In the genomic region with DNA sequence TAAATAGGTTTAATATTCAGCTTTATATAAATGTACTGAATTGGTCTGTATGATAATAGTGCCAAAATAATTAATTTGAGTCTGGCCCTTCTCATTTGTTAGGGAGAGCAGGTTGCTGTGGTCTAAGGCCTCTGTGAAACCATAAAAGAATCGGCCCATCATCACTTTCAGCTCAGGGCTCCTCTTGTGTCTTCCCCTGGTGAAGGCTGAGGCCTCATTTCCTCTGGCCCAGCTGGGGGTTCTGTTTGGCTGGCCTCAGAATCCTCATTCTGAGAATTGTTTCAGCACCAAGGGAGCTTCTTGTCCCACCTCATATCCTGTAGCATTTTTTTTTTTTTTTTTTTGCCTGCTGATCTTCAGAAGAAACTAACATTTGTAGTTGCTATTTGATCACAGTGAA, we compare ENCODE assay signal across 19 cellular contexts.
DNase-seq lines count a peak whose midpoint lies in the region; ATAC-seq and TF ChIP-seq lines count a peak whose summit lies in the region.
"Had no signal": no experiment of that assay in that cellular context is flagged by ENCODE, and none has a peak within 500 bp of the region (broad histone marks: within the 10 kb centered on the region; RNA-seq: fewer than 3 reads in every experiment).

No MANE protein-coding gene starts in this region.

- H4K20me1 ChIP-seq in OCI-LY3 (ENCODE audit: insufficient read depth, low read length): no peaks in the 10 kb centered on the region

- H3K27ac Mint-ChIP-seq in endodermal cell: no peak overlapping the region
- H3K27ac Mint-ChIP-seq: CD8-positive, alpha-beta memory T cell; IgD-negative memory B cell had no signal

- H3K4me3 ChIP-seq in GM12865 (ENCODE audit: low read depth, low read length): no peak overlapping the region
- H3K4me3 ChIP-seq in OCI-LY3 (ENCODE audit: low read length): peak overlapping the region; percentile 1; the same call in 1 of the 2 replicates
- H3K4me3 ChIP-seq in endodermal cell (ENCODE audit: low read length): no peak overlapping the region
- H3K4me3 ChIP-seq in neuronal stem cell (ENCODE audit: low read length in 2 of 2): no peak overlapping the region

- ATAC-seq in GM18498 (IDR thresholded peaks at IDR 0.05; ENCODE audit: unreplicated experiment): no peak
- no peak for ATAC-seq in HG03108 (IDR thresholded peaks at IDR 0.05; ENCODE audit: unreplicated experiment)

- 33 to 71% methylated on average over 1 of the region's 1 CpG for WGBS in endodermal cell (ENCODE audit: insufficient coverage in 1 of 2, insufficient read length in 1 of 2), 2 experiments
- WGBS in neuronal stem cell (ENCODE audit: extremely low coverage in 2 of 2, insufficient read length in 2 of 2, insufficient replicate concordance in 1 of 2), 2 donors: no CpG with 5 or more reads among the region's 1 CpG

- H3K27me3 Mint-ChIP-seq in endodermal cell (ENCODE audit: insufficient read depth): no peaks in the 10 kb centered on the region
- H3K27me3 Mint-ChIP-seq: CD8-positive, alpha-beta memory T cell; IgD-negative memory B cell had no signal

- H3K27ac ChIP-seq in OCI-LY3 (ENCODE audit: low read length): peak overlapping the region; percentile 23
- H3K27ac ChIP-seq in endodermal cell (ENCODE audit: low read depth, low read length): no peak overlapping the region
- H3K27ac ChIP-seq in neuronal stem cell (replicated peaks; ENCODE audit: low read length): no peak overlapping the region
- H3K27ac ChIP-seq: C4-2B had no signal

- peak; percentile 66 for DNase-seq in GM12865 (ENCODE audit: low read depth)
- DNase-seq in endodermal cell: peak; percentile 73
- DNase-seq in neuronal stem cell (ENCODE audit: low spot score): no peak
- no peak for DNase-seq in GM10248 (ENCODE audit: extremely low spot score)
- no peak for DNase-seq in AG08396 (ENCODE audit: low spot score)
- DNase-seq: Calu3; CD8-positive, alpha-beta memory T cell; Karpas-422; NCI-H1694; NCI-H2081 treated with DMSO at 0.1 percent for 48 hours; NCI-H524 treated with DMSO at 0.1 percent for 48 hours; NCI-H82; Right ventricle myocardium superior; SW 1271 had no signal

- H2BK15ac ChIP-seq in neuronal stem cell (ENCODE audit: low read length): no peak overlapping the region

- peak overlapping the region; percentile 23 for H3K9ac ChIP-seq in OCI-LY3 (ENCODE audit: low read length)
- no peak overlapping the region for H3K9ac ChIP-seq in endodermal cell (ENCODE audit: extremely low read depth, low read length, poor library complexity, severe bottlenecking)
- no peak overlapping the region for H3K9ac ChIP-seq in neuronal stem cell (ENCODE audit: low read depth, low read length, poor library complexity)

- H3K4me1 Mint-ChIP-seq in endodermal cell: peaks cover 10% of the 10 kb centered on the region
- H3K4me1 Mint-ChIP-seq: CD8-positive, alpha-beta memory T cell had no signal

- H3K4me1 ChIP-seq in OCI-LY3 (ENCODE audit: low read length): peaks cover 59% of the 10 kb centered on the region
- no peaks in the 10 kb centered on the region for H3K4me1 ChIP-seq in endodermal cell (ENCODE audit: control insufficient read depth, insufficient read depth, low read length)
- H3K4me1 ChIP-seq in neuronal stem cell (ENCODE audit: control insufficient read depth in 2 of 2, insufficient read depth in 1 of 2, low read depth in 1 of 2, low read length in 2 of 2): peaks cover 3 to 9% of the 10 kb centered on the region in 2 donors

- H3K9me3 Mint-ChIP-seq in endodermal cell: no peaks in the 10 kb centered on the region
- H3K9me3 Mint-ChIP-seq: CD8-positive, alpha-beta memory T cell; IgD-negative memory B cell had no signal

- H3K18ac ChIP-seq in neuronal stem cell (ENCODE audit: low read length): no peak overlapping the region

- H4K8ac ChIP-seq in neuronal stem cell (ENCODE audit: low read depth, low read length): no peak overlapping the region

- POLR2A ChIA-PET in GM10248 (lab: Yijun Ruan, JAX): no interaction called here

- no peak overlapping the region for H2BK12ac ChIP-seq in neuronal stem cell (ENCODE audit: low read length)

- H3K4me3 Mint-ChIP-seq in endodermal cell: no peak overlapping the region
- H3K4me3 Mint-ChIP-seq: CD8-positive, alpha-beta memory T cell; IgD-negative memory B cell had no signal

- H3K4ac ChIP-seq in neuronal stem cell (ENCODE audit: low read length): no peak overlapping the region

- H3K79me1 ChIP-seq in neuronal stem cell (ENCODE audit: low read depth, low read length): no peaks in the 10 kb centered on the region

- H3K14ac ChIP-seq in neuronal stem cell (ENCODE audit: low read length): no peak overlapping the region

- H2BK5ac ChIP-seq in neuronal stem cell (ENCODE audit: low read length): no peak overlapping the region

- H3K36me3 ChIP-seq in OCI-LY3 (replicated peaks; ENCODE audit: low read depth, low read length): no peaks in the 10 kb centered on the region
- H3K36me3 ChIP-seq in endodermal cell (ENCODE audit: control insufficient read depth, insufficient read depth, low read length): no peaks in the 10 kb centered on the region
- no peaks in the 10 kb centered on the region for H3K36me3 ChIP-seq in neuronal stem cell (replicated peaks in 1 of 2; ENCODE audit: control insufficient read depth in 2 of 2, insufficient read depth in 2 of 2, low read length in 2 of 2)

- H3K23ac ChIP-seq in neuronal stem cell (ENCODE audit: low read depth, low read length, poor library complexity): no peak overlapping the region

- H2AK5ac ChIP-seq in neuronal stem cell (ENCODE audit: low read depth, low read length): no peak overlapping the region

- CTCF ChIA-PET in GM10248 (lab: Yijun Ruan, JAX): no interaction called here

- no peak for TF ChIP-seq CTCF in GM12865 (IDR thresholded peaks at IDR 0.05; ENCODE audit: insufficient read depth, low read depth, low read length, missing control alignments)
- TF ChIP-seq CTCF in OCI-LY3 (IDR thresholded peaks at IDR 0.05; ENCODE audit: low read depth, low read length): no peak
- no peak for TF ChIP-seq CTCF in endodermal cell (conservative IDR thresholded peaks at IDR 0.05)
- no peak for TF ChIP-seq CTCF in GM10248 (IDR thresholded peaks at IDR 0.05; ENCODE audit: control extremely low read depth, extremely low read depth, low read depth, missing control alignments)

- H3K9me3 ChIP-seq in OCI-LY3 (ENCODE audit: insufficient read depth, low read length) (no peaks in the 10 kb centered on the region), endodermal cell (ENCODE audit: control insufficient read depth, low read length) (no peaks in the 10 kb centered on the region), neuronal stem cell (replicated peaks in 1 of 2; ENCODE audit: control insufficient read depth in 2 of 2, insufficient read depth in 1 of 2, low read depth in 1 of 2, low read length in 2 of 2) (no peaks in the 10 kb centered on the region)

- H4K91ac ChIP-seq in neuronal stem cell (ENCODE audit: low read depth, low read length, poor library complexity): no peak overlapping the region

- peak overlapping the region; percentile 44 for H3K4me2 ChIP-seq in OCI-LY3 (ENCODE audit: low read length)
- H3K4me2 ChIP-seq in neuronal stem cell (ENCODE audit: insufficient read depth, low read length, poor library complexity, severe bottlenecking): no peak overlapping the region

- H2AFZ ChIP-seq in OCI-LY3 (ENCODE audit: low read depth, low read length): peak overlapping the region; percentile 59
- H2AFZ ChIP-seq in neuronal stem cell (ENCODE audit: low read length): peak overlapping the region; percentile 73

- no peaks in the 10 kb centered on the region for H3K27me3 ChIP-seq in OCI-LY3 (ENCODE audit: low read depth, low read length)
- H3K27me3 ChIP-seq in endodermal cell (ENCODE audit: control insufficient read depth, insufficient read depth, low read length, poor library complexity, severe bottlenecking): no peaks in the 10 kb centered on the region
- H3K27me3 ChIP-seq in neuronal stem cell (ENCODE audit: control insufficient read depth in 3 of 3, insufficient read depth in 3 of 3, low read depth in 1 of 3, low read length in 3 of 3): no peaks in the 10 kb centered on the region

- H3K79me2 ChIP-seq in OCI-LY3 (ENCODE audit: low read length): no peaks in the 10 kb centered on the region

- H2BK120ac ChIP-seq in neuronal stem cell (ENCODE audit: low read depth, low read length): no peak overlapping the region

- no peaks in the 10 kb centered on the region for H3K36me3 Mint-ChIP-seq in endodermal cell (ENCODE audit: low read depth)
- H3K36me3 Mint-ChIP-seq: CD8-positive, alpha-beta memory T cell; IgD-negative memory B cell had no signal

Comparison
In these comparisons a context has a peak if more than half of its experiments do, and no peak if none do; other contexts are left out.
1. DNase-seq: peak in GM12865 (single experiment) and endodermal cell (single experiment); none in neuronal stem cell (single experiment), GM10248 (single experiment) and AG08396 (single experiment).